In genomic region chr10:132143162-132143561, GRCh38 we compare ENCODE assay signal across 3 cellular contexts.
TF ChIP-seq lines count a peak whose summit lies in the region.

No MANE protein-coding gene starts in this region.

TF ChIP-seq in SK-N-SH, 30 proteins besides CTCF, POLR2A, EP300 and RAD21:
- TF ChIP-seq MAX (IDR thresholded peaks at IDR 0.05; ENCODE audit: low read depth) (no peak), MEF2A (IDR thresholded peaks at IDR 0.05; ENCODE audit: borderline replicate concordance, low read depth) (no peak), PBX3 (IDR thresholded peaks at IDR 0.05) (no peak), YY1 (IDR thresholded peaks at IDR 0.05; ENCODE audit: low read depth) (no peak), TEAD4 (IDR thresholded peaks at IDR 0.05; ENCODE audit: borderline replicate concordance, insufficient read depth) (no peak)

TF ChIP-seq in SK-N-SH treated with all-trans-retinoic acid at 6 μM for 48 hours, 23 proteins besides CTCF, POLR2A, EP300 and RAD21 (continued from another document):
- TF ChIP-seq OSR1 (CRISPR knock-in tag; IDR thresholded peaks at IDR 0.05) (no peak), PATZ1 (CRISPR knock-in tag; IDR thresholded peaks at IDR 0.05; ENCODE audit: borderline replicate concordance) (no peak), ZNF70 (CRISPR knock-in tag; IDR thresholded peaks at IDR 0.05) (no peak), TSHZ2 (CRISPR knock-in tag; IDR thresholded peaks at IDR 0.05) (no peak), SNAI2 (CRISPR knock-in tag; IDR thresholded peaks at IDR 0.05) (no peak), ISL1 (CRISPR knock-in tag; IDR thresholded peaks at IDR 0.05) (no peak), ESRRG (CRISPR knock-in tag; IDR thresholded peaks at IDR 0.05) (no peak), POU6F1 (CRISPR knock-in tag; IDR thresholded peaks at IDR 0.05; ENCODE audit: borderline replicate concordance, low read depth) (no peak), ARNTL (CRISPR knock-in tag; IDR thresholded peaks at IDR 0.05; ENCODE audit: borderline replicate concordance, low read depth) (no peak), ZNF8 (CRISPR knock-in tag; IDR thresholded peaks at IDR 0.05) (no peak), CSDC2 (CRISPR knock-in tag; IDR thresholded peaks at IDR 0.05) (no peak), CSRNP3 (CRISPR knock-in tag; IDR thresholded peaks at IDR 0.05) (no peak), RARB (CRISPR knock-in tag; IDR thresholded peaks at IDR 0.05) (no peak)

TF ChIP-seq in IMR-90, 13 proteins besides CTCF, POLR2A, EP300 and RAD21 (continued from another document):
- TF ChIP-seq CEBPB (IDR thresholded peaks at IDR 0.05; ENCODE audit: low read depth, low read length) (no peak), SMC3 (IDR thresholded peaks at IDR 0.05; ENCODE audit: low read depth, low read length) (no peak), RCOR1 (IDR thresholded peaks at IDR 0.05; ENCODE audit: insufficient replicate concordance, low read length) (no peak), MXI1 (IDR thresholded peaks at IDR 0.05; ENCODE audit: borderline replicate concordance, low read depth, low read length) (no peak), CHD1 (IDR thresholded peaks at IDR 0.05; ENCODE audit: low read depth, low read length) (no peak), MAZ (IDR thresholded peaks at IDR 0.05; ENCODE audit: borderline replicate concordance, low read depth, low read length) (no peak), FOS (IDR thresholded peaks at IDR 0.05; ENCODE audit: low read depth, low read length) (no peak), RFX5 (IDR thresholded peaks at IDR 0.05; ENCODE audit: low read depth, low read length) (no peak), ELK1 (IDR thresholded peaks at IDR 0.05; ENCODE audit: borderline replicate concordance, low read depth, low read length) (no peak), USF2 (IDR thresholded peaks at IDR 0.05; ENCODE audit: low read depth, low read length) (no peak), NFE2L2 (IDR thresholded peaks at IDR 0.05; ENCODE audit: low read depth, low read length) (no peak), MAFK (IDR thresholded peaks at IDR 0.05; ENCODE audit: low read depth, low read length) (no peak)
